7 cellular contexts compared by ENCODE assay signal in genomic region chr1:234372011-234372757, GRCh38. TPM values are rescaled to one million over a fixed set of nuclear protein-coding genes. Genes with fewer than 3 reads are reported as not detected.
DNase-seq lines count a peak whose midpoint lies in the region; ATAC-seq and TF ChIP-seq lines count a peak whose summit lies in the region.

No MANE protein-coding gene starts in this region.

- no peaks in the 10 kb centered on the region for H3K9me3 ChIP-seq in HCT116 (ENCODE audit: control insufficient read depth in 1 of 2, insufficient read depth in 1 of 2, low read depth in 1 of 2, low read length in 2 of 2)
- H3K9me3 ChIP-seq in SK-N-MC (ENCODE audit: low read depth, low read length), result no peaks in the 10 kb centered on the region

- no peak for TF ChIP-seq RAD21 in HCT116 (IDR thresholded peaks at IDR 0.05; ENCODE audit: low read depth)

- TF ChIP-seq CTCF in HCT116 (IDR thresholded peaks at IDR 0.05 in 2 of 3, conservative IDR thresholded peaks at IDR 0.05 in 1 of 3; ENCODE audit: borderline replicate concordance in 1 of 3, insufficient read depth in 1 of 3, low read depth in 2 of 3, low read length in 2 of 3) (no peak), fibroblast of pulmonary artery (IDR thresholded peaks at IDR 0.05; ENCODE audit: low read length, missing control alignments) (no peak)

- DNase-seq in HCT116 (ENCODE audit: low read depth, low spot score) (no peak), SK-N-MC (ENCODE audit: low read depth, low spot score) (no peak), fibroblast of pulmonary artery (ENCODE audit: low read depth) (no peak), KG1 (lab: John Stamatoyannopoulos, UW) (no peak)

- peaks cover 20% of the 10 kb centered on the region for H3K79me2 ChIP-seq in HCT116 (ENCODE audit: insufficient read depth, low read length)

- ATAC-seq in HCT116 (no peak), GM18519 (IDR thresholded peaks at IDR 0.05; ENCODE audit: low FRiP score, unreplicated experiment) (no peak), GM21360 (IDR thresholded peaks at IDR 0.05; ENCODE audit: unreplicated experiment) (no peak)

- H3K27me3 ChIP-seq in HCT116 (ENCODE audit: insufficient read depth, low read length), result no peaks in the 10 kb centered on the region

- intact Hi-C loops in HCT116 (cut with micrococcal nuclease), result no loop called here

- CTCF ChIA-PET in HCT116 (lab: Charles Lee), result no interaction called here

- H3K9ac ChIP-seq in HCT116 (ENCODE audit: low read length), result peak overlapping the region; percentile 95
- peak overlapping the region; percentile 96 for H3K9ac ChIP-seq in SK-N-MC (ENCODE audit: insufficient read length)

- RAD21 ChIA-PET in HCT116 (lab: Charles Lee; ENCODE audit: low non-redundant PET in 1 of 2, low total read pairs in 2 of 2, uncharacterized antibody in 2 of 2, unreplicated experiment in 2 of 2), result no interaction called here

- no peak overlapping the region for H2AFZ ChIP-seq in HCT116 (ENCODE audit: low read depth, low read length, poor library complexity, severe bottlenecking)

- no peaks in the 10 kb centered on the region for H4K20me1 ChIP-seq in HCT116 (ENCODE audit: insufficient read depth)

- BruUV-seq in HCT116 (replicated peaks; lab: Mats Ljungman, UMichigan), result no TSS peak

- POLR2A ChIA-PET in HCT116 (lab: Charles Lee), result interaction anchor here (1.2 kb wide), 1 partner anchor 16 kb away, joined by 4 read pairs; no protein-coding TSS in a partner anchor

- H3K9me2 ChIP-seq in HCT116 (ENCODE audit: insufficient read depth), result no peaks in the 10 kb centered on the region

- H3K4me3 ChIP-seq in HCT116 (replicated peaks in 1 of 2; ENCODE audit: low read depth in 1 of 2, low read length in 2 of 2), result peak overlapping the region; percentile 79 to 93
- H3K4me3 ChIP-seq in SK-N-MC, result peak overlapping the region; percentile 94
- H3K4me3 ChIP-seq in fibroblast of pulmonary artery (replicated peaks; ENCODE audit: low read depth, low read length), result peak overlapping the region; percentile 81
- peak overlapping the region; percentile 60 to 87 (median 72) for H3K4me3 ChIP-seq in skin epidermis

- peak overlapping the region; percentile 75 for H3K4me2 ChIP-seq in HCT116 (ENCODE audit: low read length)

- H3K36me3 ChIP-seq in HCT116 (ENCODE audit: control insufficient read depth in 1 of 2, insufficient read depth in 2 of 2, low read length in 2 of 2), result peaks cover 5 to 9% of the 10 kb centered on the region in 2 experiments; a peak in 2 of 4 replicates
- H3K36me3 ChIP-seq in SK-N-MC (ENCODE audit: insufficient read depth, low read length), result peaks cover 26% of the 10 kb centered on the region

- H3K27ac ChIP-seq in HCT116 (ENCODE audit: low read depth, low read length) (peak overlapping the region; percentile 77; the same call in 1 of the 2 replicates), SK-N-MC (peak overlapping the region; percentile 91), skin epidermis (peak overlapping the region in 14 of 21 experiments; percentile 88 to 99 (median 98))

- H3K4me1 ChIP-seq in HCT116 (ENCODE audit: control insufficient read depth in 1 of 2, insufficient read depth in 2 of 2, low read length in 2 of 2), result peaks cover 3 to 11% of the 10 kb centered on the region in 2 experiments; a peak in 2 of 4 replicates

- TF ChIP-seq POLR2A in HCT116 (IDR thresholded peaks at IDR 0.05; ENCODE audit: borderline replicate concordance, extremely low read depth, insufficient read depth, insufficient read length), result no peak

TF ChIP-seq in HCT116, 20 proteins besides CTCF, POLR2A, EP300 and RAD21:
- TF ChIP-seq YY1 (IDR thresholded peaks at IDR 0.05; ENCODE audit: extremely low read depth, insufficient replicate concordance, low read depth, low read length) (no peak), TCF7L2 (IDR thresholded peaks at IDR 0.05; ENCODE audit: borderline replicate concordance, extremely low read depth, insufficient read depth, insufficient read length) (no peak), SRF (IDR thresholded peaks at IDR 0.05; ENCODE audit: low read depth) (no peak), EZH2 (IDR thresholded peaks at IDR 0.05) (no peak)

RNA-seq across cellular contexts. Expression of gene COA6, which starts 1.1 kb away (rescaled TPM):
- total RNA-seq in HCT116 (2021; ENCODE audit: unreplicated experiment), result 34.1 TPM
- 21.0 and 21.2 TPM in 2 replicates for polyA plus RNA-seq in HCT116 (2012)
